In the genomic region with DNA sequence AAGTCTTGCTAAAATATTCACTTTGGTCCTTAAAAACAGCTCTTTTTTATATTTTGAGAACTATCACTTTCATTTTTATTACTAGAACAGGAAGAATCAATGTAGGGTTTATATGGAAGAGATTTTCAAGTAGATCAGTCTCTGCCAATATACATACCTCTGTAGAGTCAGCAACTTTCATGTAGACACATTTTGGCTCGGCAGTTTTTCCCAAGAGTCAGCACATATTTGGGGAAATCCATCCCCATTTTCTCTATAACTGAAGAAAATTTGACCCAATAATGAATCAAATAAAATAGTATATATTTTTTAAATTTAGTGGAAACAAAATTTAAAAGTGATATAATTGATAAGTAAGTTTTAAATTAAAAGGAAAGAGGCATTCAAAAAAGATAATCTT, we compare ENCODE assay signal across 8 cellular contexts.
"Had no signal": no experiment of that assay in that cellular context is flagged by ENCODE, and none has a peak within 500 bp of the region (broad histone marks: within the 10 kb centered on the region; RNA-seq: fewer than 3 reads in every experiment).

No MANE protein-coding gene starts in this region.

- H3K4me2 ChIP-seq: GM23338, KMS-11 had no signal

- H3K4me3 ChIP-seq: GM23338 had no signal

- DNase-seq: H9, HCEC 1CT, KBM-7 had no signal

- ATAC-seq: GM23338 had no signal

- FAIRE-seq: H1, H54 had no signal

- H3K27ac ChIP-seq: HL-60, KMS-11 had no signal

- H3K9ac ChIP-seq: KMS-11 had no signal

- H2AFZ ChIP-seq: GM23338 had no signal
